In the genomic region with DNA sequence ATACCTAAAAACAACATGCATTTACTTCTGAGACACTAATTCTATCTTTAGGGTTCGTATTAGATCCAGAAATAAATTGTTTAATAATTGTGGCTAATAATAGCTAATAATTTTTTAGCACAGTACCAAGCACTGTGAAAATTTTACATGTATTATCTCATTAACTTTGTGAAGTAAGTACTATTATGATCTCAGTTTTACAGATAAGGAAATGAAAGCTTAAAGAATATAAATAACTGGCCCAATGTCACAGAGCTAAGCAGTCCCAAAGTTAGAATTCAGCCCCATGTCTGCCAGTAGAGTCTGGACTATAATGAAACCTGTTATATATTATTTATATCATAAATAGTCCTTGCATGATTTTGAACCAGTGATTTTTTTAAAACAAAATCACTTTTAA, we compare ENCODE assay signal across 17 cellular contexts.
A peak's percentile ranks its signal among the peaks of the same experiment; 100 is the strongest.
DNase-seq lines count a peak whose midpoint lies in the region; ATAC-seq, FAIRE-seq and TF ChIP-seq lines count a peak whose summit lies in the region.
"Had no signal": no experiment of that assay in that cellular context is flagged by ENCODE, and none has a peak within 500 bp of the region (broad histone marks: within the 10 kb centered on the region; RNA-seq: fewer than 3 reads in every experiment).

No MANE protein-coding gene starts in this region.

- intact Hi-C loops in GM12878 (cut with micrococcal nuclease; ENCODE audit: unreplicated experiment) (loop anchor here (10.0 kb wide), 1 partner anchor 275 kb away; no protein-coding TSS in a partner anchor), transverse colon (cut with DNase I; ENCODE audit: low total_unique reads) (no loop called here)

- H3K27me3 ChIP-seq in GM12878 (replicated peaks in 1 of 2; ENCODE audit: control insufficient read depth in 2 of 2, insufficient read depth in 2 of 2, low read length in 1 of 2), result no peaks in the 10 kb centered on the region
- no peaks in the 10 kb centered on the region for H3K27me3 ChIP-seq in small intestine (ENCODE audit: control insufficient read depth in 2 of 2, insufficient read depth in 2 of 2, low read length in 2 of 2)
- H3K27me3 ChIP-seq in transverse colon, result no peaks in the 10 kb centered on the region
- H3K27me3 ChIP-seq: BLaER1 treated with 17β-estradiol and CSF1 and Interleukin-3, amounts not matched to agents 10 nM and 100 nM had no signal

- H3K79me2 ChIP-seq in GM12878 (ENCODE audit: control insufficient read depth, insufficient read depth, low read length), result no peaks in the 10 kb centered on the region

- H2AFZ ChIP-seq in GM12878 (ENCODE audit: control insufficient read depth, low read depth, low read length), result no peak overlapping the region

- H3K27ac ChIP-seq in GM12878 (ENCODE audit: control insufficient read depth, insufficient read depth) (no peak overlapping the region), small intestine (ENCODE audit: low read depth in 1 of 2, low read length in 1 of 2) (no peak overlapping the region), transverse colon (no peak overlapping the region)
- H3K27ac ChIP-seq: 22Rv1; A549; BLaER1 treated with 17β-estradiol and CSF1 and Interleukin-3, amounts not matched to agents 10 nM and 100 nM; C4-2B had no signal

- no TSS peak for BruUV-seq in GM12878 (replicated peaks; lab: Mats Ljungman, UMichigan)

- no peak overlapping the region for H3K9ac ChIP-seq in GM12878 (ENCODE audit: control insufficient read depth, insufficient read depth, low read length)
- H3K9ac ChIP-seq: BLaER1 treated with 17β-estradiol and CSF1 and Interleukin-3, amounts not matched to agents 10 nM and 100 nM had no signal

- TF ChIP-seq CTCF in D721Med (IDR thresholded peaks at IDR 0.05; ENCODE audit: insufficient read depth, missing control alignments) (no peak), GM12878 (IDR thresholded peaks at IDR 0.05 in 2 of 3, conservative IDR thresholded peaks at IDR 0.05 in 1 of 3; ENCODE audit: control insufficient read depth in 2 of 3, extremely low read depth in 1 of 3, insufficient read depth in 1 of 3, low read depth in 3 of 3, low read length in 3 of 3) (no peak), transverse colon (IDR thresholded peaks at IDR 0.05) (no peak)

- H3K4me2 ChIP-seq in GM12878 (ENCODE audit: control insufficient read depth, insufficient read depth), result no peak overlapping the region
- H3K4me2 ChIP-seq: A549; BLaER1 treated with 17β-estradiol and CSF1 and Interleukin-3, amounts not matched to agents 10 nM and 100 nM had no signal

- H3K36me3 ChIP-seq in GM12878 (ENCODE audit: control insufficient read depth in 2 of 2, insufficient read depth in 2 of 2, low read length in 1 of 2) (peaks cover 0 to 2% of the 10 kb centered on the region in 2 experiments; a peak in 3 of 4 replicates), small intestine (ENCODE audit: control insufficient read depth in 2 of 2, insufficient read depth in 2 of 2, low read length in 2 of 2) (peaks cover 0 to 4% of the 10 kb centered on the region in 2 donors), transverse colon (peaks cover 0 to 29% (median 14%) of the 10 kb centered on the region in 4 donors)

- CTCF ChIA-PET in GM12878 (lab: Yijun Ruan, JAX), result interaction anchor here (0.8 to 1.0 kb wide), 2 partner anchors 308 to 340 kb away, joined by 3 read pairs; a partner anchor contains a TSS

- H3K9me3 ChIP-seq in GM12878 (replicated peaks; ENCODE audit: control insufficient read depth, insufficient read depth, low read length), result no peaks in the 10 kb centered on the region
- H3K9me3 ChIP-seq in small intestine (ENCODE audit: control insufficient read depth, low read depth), result no peaks in the 10 kb centered on the region
- H3K9me3 ChIP-seq in transverse colon, result no peaks in the 10 kb centered on the region
- H3K9me3 ChIP-seq: A549; BLaER1 treated with 17β-estradiol and CSF1 and Interleukin-3, amounts not matched to agents 10 nM and 100 nM had no signal

- no peak overlapping the region for H3K4me3 ChIP-seq in GM12878
- H3K4me3 ChIP-seq in small intestine (ENCODE audit: low read depth in 1 of 2, low read length in 2 of 2), result no peak overlapping the region
- H3K4me3 ChIP-seq in transverse colon, result no peak overlapping the region
- H3K4me3 ChIP-seq: A549; BLaER1 treated with 17β-estradiol and CSF1 and Interleukin-3, amounts not matched to agents 10 nM and 100 nM had no signal

- H3K4me1 ChIP-seq in GM12878 (ENCODE audit: control insufficient read depth, insufficient read depth, low read length) (no peaks in the 10 kb centered on the region), small intestine (ENCODE audit: control insufficient read depth in 2 of 2, insufficient read depth in 1 of 2, low read depth in 1 of 2, low read length in 1 of 2) (no peaks in the 10 kb centered on the region), transverse colon (no peaks in the 10 kb centered on the region)
- H3K4me1 ChIP-seq: A549 had no signal

- SMC1A ChIA-PET in GM12878 (lab: Charles Lee; ENCODE audit: uncharacterized antibody, unreplicated experiment), result interaction anchor here (1.0 to 2.6 kb wide), 3 partner anchors 14 to 138 kb away, joined by 3 to 8 read pairs (median 7); no protein-coding TSS in a partner anchor

- POLR2A ChIA-PET in GM12878 (lab: Charles Lee), result no interaction called here

- DNase-seq in D721Med (ENCODE audit: insufficient read length, low spot score) (no peak), GM12878 (ENCODE audit: low read depth, low spot score) (no peak), small intestine (no peak), transverse colon (no peak)
- no peak for DNase-seq in activated CD8-positive, alpha-beta memory T cell treated with anti-CD3 and anti-CD28 coated beads for 24 hours
- DNase-seq: AML-193; CD4-positive, alpha-beta T cell; CD8-positive, alpha-beta T cell; DMS79 treated with DMSO at 0.1 percent for 48 hours; GDM1 had no signal

- 46% methylated on average over 1 of the region's 1 CpG for WGBS in GM12878 (ENCODE audit: insufficient coverage, insufficient replicate concordance, low lambda C conversion rate, missing lambda C conversion rate)
- 83 to 91% (median 85%) methylated on average over 1 of the region's 1 CpG for WGBS in small intestine, 3 donors
- WGBS in transverse colon (ENCODE audit: low coverage in 1 of 2), 2 donors, result 88 to 100% methylated on average over 1 of the region's 1 CpG

- TF ChIP-seq EP300 in GM12878 (IDR thresholded peaks at IDR 0.05; ENCODE audit: borderline replicate concordance in 1 of 2, control insufficient read depth in 1 of 2, low read depth in 2 of 2, low read length in 2 of 2), result no peak
- TF ChIP-seq EP300 in transverse colon (IDR thresholded peaks at IDR 0.05; ENCODE audit: low read depth), result no peak

- TF ChIP-seq POLR2A in GM12878 (IDR thresholded peaks at IDR 0.05; ENCODE audit: low read depth, low read length) (no peak), transverse colon (IDR thresholded peaks at IDR 0.05) (no peak)

- in situ Hi-C loops in GM12878 (cut with MboI), result no loop called here
- in situ Hi-C loops in transverse colon (cut with MboI; ENCODE audit: low pct_ligation_motif_present in 1 of 4, low pct_unique_long_range_greater_than_20kb in 1 of 4, low sequenced_read_pairs in 3 of 4), result loop anchor here in 3 of 4 donors (25.0 kb wide), 1 partner anchor 272 kb away; no protein-coding TSS in a partner anchor

- H4K20me1 ChIP-seq in GM12878 (ENCODE audit: control insufficient read depth, insufficient read depth), result no peaks in the 10 kb centered on the region

- peak; percentile 6 for FAIRE-seq in D721Med (lab: Jason Lieb, UNC)
- FAIRE-seq in GM12878 (lab: Jason Lieb, UNC), result peak; percentile 49
- FAIRE-seq in small intestine (lab: Jason Lieb, UNC), result peak; percentile 47
- FAIRE-seq: A549, GM12891, GM19239 had no signal

- RAD21 ChIA-PET in GM12878 (lab: Charles Lee; ENCODE audit: unreplicated experiment), result interaction anchor here (1.0 to 1.2 kb wide), 2 partner anchors 143 to 209 kb away, joined by 3 read pairs; no protein-coding TSS in a partner anchor

- TF ChIP-seq RAD21 in GM12878 (IDR thresholded peaks at IDR 0.05; ENCODE audit: insufficient read depth, low read depth, low read length), result no peak

- ATAC-seq in GM12878 (no peak), HG03095 (IDR thresholded peaks at IDR 0.05; ENCODE audit: unreplicated experiment) (no peak)
- ATAC-seq: A549; CD8-positive, alpha-beta T cell had no signal

TF ChIP-seq in GM12878, 131 proteins besides CTCF, POLR2A, EP300 and RAD21 (continues in another document):
- no peak for TF ChIP-seq NFYA (IDR thresholded peaks at IDR 0.05; ENCODE audit: borderline replicate concordance, low read depth, low read length)
- TF ChIP-seq SMARCA5 (IDR thresholded peaks at IDR 0.05), result no peak
- TF ChIP-seq, protein P1, sequence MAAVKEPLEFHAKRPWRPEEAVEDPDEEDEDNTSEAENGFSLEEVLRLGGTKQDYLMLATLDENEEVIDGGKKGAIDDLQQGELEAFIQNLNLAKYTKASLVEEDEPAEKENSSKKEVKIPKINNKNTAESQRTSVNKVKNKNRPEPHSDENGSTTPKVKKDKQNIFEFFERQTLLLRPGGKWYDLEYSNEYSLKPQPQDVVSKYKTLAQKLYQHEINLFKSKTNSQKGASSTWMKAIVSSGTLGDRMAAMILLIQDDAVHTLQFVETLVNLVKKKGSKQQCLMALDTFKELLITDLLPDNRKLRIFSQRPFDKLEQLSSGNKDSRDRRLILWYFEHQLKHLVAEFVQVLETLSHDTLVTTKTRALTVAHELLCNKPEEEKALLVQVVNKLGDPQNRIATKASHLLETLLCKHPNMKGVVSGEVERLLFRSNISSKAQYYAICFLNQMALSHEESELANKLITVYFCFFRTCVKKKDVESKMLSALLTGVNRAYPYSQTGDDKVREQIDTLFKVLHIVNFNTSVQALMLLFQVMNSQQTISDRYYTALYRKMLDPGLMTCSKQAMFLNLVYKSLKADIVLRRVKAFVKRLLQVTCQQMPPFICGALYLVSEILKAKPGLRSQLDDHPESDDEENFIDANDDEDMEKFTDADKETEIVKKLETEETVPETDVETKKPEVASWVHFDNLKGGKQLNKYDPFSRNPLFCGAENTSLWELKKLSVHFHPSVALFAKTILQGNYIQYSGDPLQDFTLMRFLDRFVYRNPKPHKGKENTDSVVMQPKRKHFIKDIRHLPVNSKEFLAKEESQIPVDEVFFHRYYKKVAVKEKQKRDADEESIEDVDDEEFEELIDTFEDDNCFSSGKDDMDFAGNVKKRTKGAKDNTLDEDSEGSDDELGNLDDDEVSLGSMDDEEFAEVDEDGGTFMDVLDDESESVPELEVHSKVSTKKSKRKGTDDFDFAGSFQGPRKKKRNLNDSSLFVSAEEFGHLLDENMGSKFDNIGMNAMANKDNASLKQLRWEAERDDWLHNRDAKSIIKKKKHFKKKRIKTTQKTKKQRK (IDR thresholded peaks at IDR 0.05; ENCODE audit: low read depth, low read length), result no peak
